Comparison of ENCODE assay signal across 8 cellular contexts in the genomic region with DNA sequence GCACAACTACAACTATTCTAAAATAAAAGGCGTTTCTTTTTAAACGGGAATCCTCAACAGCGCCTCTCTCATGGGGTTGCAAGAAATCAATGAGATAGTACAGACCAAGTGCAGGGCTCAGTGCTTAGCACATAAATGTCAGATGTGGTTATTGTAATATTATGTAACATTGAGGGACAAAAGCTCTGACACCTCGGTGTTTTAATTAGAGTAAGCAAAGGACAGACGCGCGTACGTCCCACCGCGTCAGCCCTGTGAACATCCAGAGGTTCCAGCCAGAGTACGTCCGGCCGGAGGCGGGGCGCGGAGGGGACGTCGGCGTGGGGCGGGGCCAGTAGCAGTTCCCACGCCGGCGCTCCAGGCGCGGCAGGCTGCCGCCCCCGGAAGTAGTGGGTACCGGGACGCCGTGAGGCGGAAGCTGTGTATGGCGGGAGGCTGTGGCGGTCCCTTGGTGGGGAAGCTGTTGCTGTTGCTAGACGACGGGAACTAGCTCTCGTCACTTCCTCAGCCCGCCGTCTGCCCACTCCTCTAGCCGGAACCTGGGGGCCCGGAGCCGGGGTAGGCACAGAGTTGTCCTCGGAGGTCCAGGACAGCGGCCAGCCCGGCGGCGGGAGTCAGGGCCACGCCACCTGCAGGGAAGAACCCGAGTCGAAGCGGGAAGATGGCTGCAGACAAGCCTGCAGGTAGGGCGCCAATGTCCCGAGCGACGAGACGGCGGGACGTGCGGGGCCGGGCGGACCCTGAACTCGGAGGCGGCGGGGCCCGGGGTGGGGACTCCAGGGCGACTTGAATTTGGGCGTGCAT. TPM values are rescaled to one million over a fixed set of nuclear protein-coding genes. Genes with fewer than 3 reads are reported as not detected.
A peak's percentile ranks its signal among the peaks of the same experiment; 100 is the strongest.
DNase-seq lines count a peak whose midpoint lies in the region; ATAC-seq, FAIRE-seq and TF ChIP-seq lines count a peak whose summit lies in the region.

A gene with protein sequence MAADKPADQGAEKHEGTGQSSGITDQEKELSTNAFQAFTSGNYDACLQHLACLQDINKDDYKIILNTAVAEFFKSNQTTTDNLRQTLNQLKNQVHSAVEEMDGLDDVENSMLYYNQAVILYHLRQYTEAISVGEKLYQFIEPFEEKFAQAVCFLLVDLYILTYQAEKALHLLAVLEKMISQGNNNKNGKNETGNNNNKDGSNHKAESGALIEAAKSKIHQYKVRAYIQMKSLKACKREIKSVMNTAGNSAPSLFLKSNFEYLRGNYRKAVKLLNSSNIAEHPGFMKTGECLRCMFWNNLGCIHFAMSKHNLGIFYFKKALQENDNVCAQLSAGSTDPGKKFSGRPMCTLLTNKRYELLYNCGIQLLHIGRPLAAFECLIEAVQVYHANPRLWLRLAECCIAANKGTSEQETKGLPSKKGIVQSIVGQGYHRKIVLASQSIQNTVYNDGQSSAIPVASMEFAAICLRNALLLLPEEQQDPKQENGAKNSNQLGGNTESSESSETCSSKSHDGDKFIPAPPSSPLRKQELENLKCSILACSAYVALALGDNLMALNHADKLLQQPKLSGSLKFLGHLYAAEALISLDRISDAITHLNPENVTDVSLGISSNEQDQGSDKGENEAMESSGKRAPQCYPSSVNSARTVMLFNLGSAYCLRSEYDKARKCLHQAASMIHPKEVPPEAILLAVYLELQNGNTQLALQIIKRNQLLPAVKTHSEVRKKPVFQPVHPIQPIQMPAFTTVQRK (plus strand): TSS at position 389 of the 804 bp plus-strand sequence. CDS start 273 bp downstream, at position 662.

- no peaks in the 10 kb centered on the region for H3K27me3 Mint-ChIP-seq in T-cell

- H4K91ac ChIP-seq in trophoblast cell (ENCODE audit: low read depth, low read length): peak within 1 kb of the TSS; percentile 91

- H3K27ac ChIP-seq in adipose tissue (ENCODE audit: low read depth, low read length) (no peak within 1 kb of the TSS), trophoblast cell (ENCODE audit: low read depth, low read length) (peak within 1 kb of the TSS; percentile 80), transverse colon (peak within 1 kb of the TSS; percentile 88 to 92 (median 91))

- H3K4ac ChIP-seq in trophoblast cell (ENCODE audit: low read depth, low read length): peak within 1 kb of the TSS; percentile 52

- H3K9me3 ChIP-seq in trophoblast cell (ENCODE audit: insufficient read depth, low read depth, low read length) (no peaks in the 10 kb centered on the region), transverse colon (no peaks in the 10 kb centered on the region)

- H2BK120ac ChIP-seq in trophoblast cell (ENCODE audit: insufficient read depth, low read length, poor library complexity): peak within 1 kb of the TSS; percentile 94

- H3K4me3 ChIP-seq in trophoblast cell (ENCODE audit: low read depth, low read length) (peak within 1 kb of the TSS; percentile 93), transverse colon (peak within 1 kb of the TSS; percentile 60 to 95 (median 84))

- peak; percentile 81 for DNase-seq in GM12892 (ENCODE audit: insufficient read length)
- DNase-seq in NCI-H1436 treated with DMSO at 0.1 percent for 48 hours (lab: John Stamatoyannopoulos, UW): peak; percentile 52
- DNase-seq in T-cell: peak; percentile 84 to 98 (median 96)
- peak; percentile 98 for DNase-seq in cardiac septum (ENCODE audit: low spot score)
- peak; percentile 95 to 96 for DNase-seq in trophoblast cell
- peak; percentile 97 for DNase-seq in transverse colon

- H3K4me2 ChIP-seq in trophoblast cell (ENCODE audit: low read length): peak within 1 kb of the TSS; percentile 78

- H3K27me3 ChIP-seq in trophoblast cell (ENCODE audit: insufficient read depth, low read length): no peaks in the 10 kb centered on the region
- no peaks in the 10 kb centered on the region for H3K27me3 ChIP-seq in transverse colon

- ATAC-seq in HG02852 (IDR thresholded peaks at IDR 0.05; ENCODE audit: unreplicated experiment) (peak; percentile 97), T-cell (replicated peaks in 1 of 4) (peak; percentile 94 to 98 (median 96))

- no peaks in the 10 kb centered on the region for H3K9me3 Mint-ChIP-seq in T-cell

- H3K36me3 Mint-ChIP-seq in T-cell: peaks cover 8% of the 10 kb centered on the region

- peaks cover 7% of the 10 kb centered on the region for H3K79me1 ChIP-seq in trophoblast cell (ENCODE audit: low read length)

- peak within 1 kb of the TSS; percentile 89 for H2BK5ac ChIP-seq in trophoblast cell (ENCODE audit: low read depth, low read length, poor library complexity)

- H2AK5ac ChIP-seq in trophoblast cell (ENCODE audit: low read length): peak within 1 kb of the TSS; percentile 21

- H3K4me1 ChIP-seq in trophoblast cell (ENCODE audit: control insufficient read depth in 1 of 2, insufficient read depth in 2 of 2, low read length in 2 of 2) (no peaks in the 10 kb centered on the region), transverse colon (peaks cover 0 to 24% (median 17%) of the 10 kb centered on the region in 4 donors)

- peak within 1 kb of the TSS; percentile 71 for H3K18ac ChIP-seq in trophoblast cell (ENCODE audit: low read length)

- H2BK12ac ChIP-seq in trophoblast cell (ENCODE audit: low read length): peak within 1 kb of the TSS; percentile 20

- H3K79me2 ChIP-seq in trophoblast cell (ENCODE audit: control insufficient read depth, insufficient read depth, low read length, poor library complexity): peaks cover 12% of the 10 kb centered on the region

- peak within 1 kb of the TSS; percentile 76 for H2AFZ ChIP-seq in trophoblast cell (ENCODE audit: insufficient read depth, low read length, poor library complexity)

- TF ChIP-seq CTCF in transverse colon (IDR thresholded peaks at IDR 0.05): peak in 4 of 5 experiments; percentile 10 to 47 (median 28)

- peak; percentile 71 for TF ChIP-seq POLR2A in GM12892 (IDR thresholded peaks at IDR 0.05; ENCODE audit: low read depth, low read length)
- TF ChIP-seq POLR2A in transverse colon (IDR thresholded peaks at IDR 0.05): peak; percentile 49

- peak; percentile 99 for FAIRE-seq in GM12892 (lab: Jason Lieb, UNC)

- intact Hi-C loops in cardiac septum (cut with DNase I) (no loop called here), transverse colon (cut with DNase I; ENCODE audit: low total_unique reads) (no loop called here)

- peak within 1 kb of the TSS; percentile 89 to 90 (median 90) for H3K4me3 Mint-ChIP-seq in T-cell

- POLR2A ChIA-PET in T-cell (lab: Charles Lee): interaction anchor here in 1 of 2 donors (0.6 to 1.2 kb wide), 3 partner anchors 184 to 570 kb away, joined by 3 to 5 read pairs (median 4); no protein-coding TSS in a partner anchor

- H4K12ac ChIP-seq in trophoblast cell (ENCODE audit: low read depth, low read length): peak within 1 kb of the TSS; percentile 6

- no peak within 1 kb of the TSS for H3K23ac ChIP-seq in trophoblast cell (ENCODE audit: low read length)

- peak within 1 kb of the TSS; percentile 92 for H4K8ac ChIP-seq in trophoblast cell (ENCODE audit: low read depth, low read length)

- 0 to 1% (median 1%) methylated on average over 65 to 66 of the region's 66 CpGs for WGBS in adipose tissue, 3 donors
- WGBS in trophoblast cell (ENCODE audit: extremely low coverage, insufficient coverage, insufficient read length): no CpG with 5 or more reads among the region's 66 CpGs
- 0% methylated on average over 5 to 29 of the region's 66 CpGs for WGBS in transverse colon (ENCODE audit: low coverage in 1 of 2), 2 donors

- peak within 1 kb of the TSS; percentile 92 to 96 for H3K27ac Mint-ChIP-seq in T-cell

- peak within 1 kb of the TSS; percentile 88 for H3K9ac ChIP-seq in trophoblast cell (ENCODE audit: low read length)

- in situ Hi-C loops in transverse colon (cut with MboI; ENCODE audit: low pct_ligation_motif_present in 1 of 4, low pct_unique_long_range_greater_than_20kb in 1 of 4, low sequenced_read_pairs in 3 of 4): loop anchor here in 1 of 4 donors (25.0 kb wide), 1 partner anchor 173 kb away; a partner anchor contains a TSS

- CTCF ChIA-PET in T-cell (lab: Charles Lee): interaction anchor here (0.5 to 1.4 kb wide), 5 partner anchors 115 to 753 kb away, joined by 3 to 7 read pairs (median 4); no protein-coding TSS in a partner anchor

- no peak for TF ChIP-seq EP300 in transverse colon (IDR thresholded peaks at IDR 0.05; ENCODE audit: low read depth)

- H3K36me3 ChIP-seq in trophoblast cell (ENCODE audit: control insufficient read depth in 1 of 2, insufficient read depth in 2 of 2, low read length in 2 of 2) (peaks cover 0 to 6% of the 10 kb centered on the region in 2 experiments), transverse colon (no peaks in the 10 kb centered on the region)

- H3K14ac ChIP-seq in trophoblast cell (ENCODE audit: low read length): peak within 1 kb of the TSS; percentile 60

- H3K4me1 Mint-ChIP-seq in T-cell: peaks cover 35 to 43% (median 42%) of the 10 kb centered on the region in 3 donors

RNA-seq across cellular contexts. Expression of the gene that starts here (rescaled TPM):
- polyA plus RNA-seq in GM12892 (2012; ENCODE audit: missing spikeins): 29.5 TPM
- total RNA-seq in T-cell (10 to 100 TPM; 39.4 to 49.3 (median 45.0) TPM), cardiac septum (13.2 TPM), transverse colon (10 to 100 TPM; 13.8 to 34.6 (median 25.2) TPM)
- 10 to 100 TPM in 2 of 3 donors, 1 to 10 TPM in 1; 9.5 to 14.5 (median 10.6) TPM for polyA plus RNA-seq in adipose tissue
- polyA plus RNA-seq in trophoblast cell (2013): 17.7 and 17.8 TPM in 2 replicates
